In the genomic region with DNA sequence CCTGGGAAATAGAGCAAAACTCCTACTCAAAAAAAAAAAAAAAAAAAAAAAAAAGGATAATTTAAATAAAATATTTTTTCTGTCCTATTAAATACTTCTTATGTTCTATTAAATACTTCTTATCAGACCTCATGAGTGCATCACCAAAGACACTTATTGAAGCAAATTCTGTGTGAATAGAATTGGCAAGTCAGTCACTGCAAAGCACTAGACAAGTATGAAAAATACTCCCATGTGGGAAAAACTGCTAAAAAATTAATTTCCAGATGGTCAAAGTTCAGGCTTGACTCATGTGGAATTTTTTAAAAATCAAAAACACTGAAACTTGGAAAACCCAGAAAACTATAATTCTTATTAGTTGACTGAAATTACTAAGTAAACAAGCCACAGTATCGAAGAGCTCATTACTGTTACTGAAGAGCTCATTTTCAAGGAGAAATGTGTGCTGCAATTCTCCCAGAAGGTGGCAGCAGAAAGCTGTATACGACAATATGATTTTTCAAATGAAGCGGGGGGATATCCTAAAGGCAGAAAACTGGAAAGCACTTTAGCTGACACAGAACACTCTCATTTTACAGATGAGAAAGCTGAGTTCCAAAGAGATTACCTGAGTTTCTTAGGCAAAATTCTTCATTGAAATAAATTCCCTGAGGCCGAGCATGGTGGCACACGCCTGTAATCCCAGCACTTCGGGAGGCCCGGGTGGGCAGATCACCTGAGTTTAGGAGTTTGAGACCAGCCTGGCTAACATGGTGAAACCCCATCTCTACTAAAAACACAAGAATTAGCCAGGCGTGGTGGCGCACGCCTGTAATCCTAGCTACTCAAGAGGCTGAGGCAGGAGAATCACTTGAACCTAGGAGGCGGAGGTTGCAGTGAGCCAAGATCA, we compare ENCODE assay signal across 1 cellular context.
TF ChIP-seq lines count a peak whose summit lies in the region.

No MANE protein-coding gene starts in this region.

TF ChIP-seq in HepG2, 621 proteins besides CTCF, POLR2A, EP300 and RAD21 (continued from another document and continues in another):
- TF ChIP-seq, protein P1, sequence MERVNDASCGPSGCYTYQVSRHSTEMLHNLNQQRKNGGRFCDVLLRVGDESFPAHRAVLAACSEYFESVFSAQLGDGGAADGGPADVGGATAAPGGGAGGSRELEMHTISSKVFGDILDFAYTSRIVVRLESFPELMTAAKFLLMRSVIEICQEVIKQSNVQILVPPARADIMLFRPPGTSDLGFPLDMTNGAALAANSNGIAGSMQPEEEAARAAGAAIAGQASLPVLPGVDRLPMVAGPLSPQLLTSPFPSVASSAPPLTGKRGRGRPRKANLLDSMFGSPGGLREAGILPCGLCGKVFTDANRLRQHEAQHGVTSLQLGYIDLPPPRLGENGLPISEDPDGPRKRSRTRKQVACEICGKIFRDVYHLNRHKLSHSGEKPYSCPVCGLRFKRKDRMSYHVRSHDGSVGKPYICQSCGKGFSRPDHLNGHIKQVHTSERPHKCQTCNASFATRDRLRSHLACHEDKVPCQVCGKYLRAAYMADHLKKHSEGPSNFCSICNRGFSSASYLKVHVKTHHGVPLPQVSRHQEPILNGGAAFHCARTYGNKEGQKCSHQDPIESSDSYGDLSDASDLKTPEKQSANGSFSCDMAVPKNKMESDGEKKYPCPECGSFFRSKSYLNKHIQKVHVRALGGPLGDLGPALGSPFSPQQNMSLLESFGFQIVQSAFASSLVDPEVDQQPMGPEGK (CRISPR knock-in tag; IDR thresholded peaks at IDR 0.05) = 0 out of 2 replicates have a peak, but pooled peaks have one; percentile 13
- no peak for TF ChIP-seq ZMYM4 (CRISPR knock-in tag; IDR thresholded peaks at IDR 0.05)
- TF ChIP-seq ZNF33B (CRISPR knock-in tag; IDR thresholded peaks at IDR 0.05) = no peak
- TF ChIP-seq ZNF607 (CRISPR knock-in tag; IDR thresholded peaks at IDR 0.05; ENCODE audit: borderline replicate concordance) = peak; percentile 39; the same call in 1 of the 2 replicates
- 0 out of 2 replicates have a peak, but pooled peaks have one; percentile 47 for TF ChIP-seq TGIF2 (CRISPR knock-in tag; IDR thresholded peaks at IDR 0.05)
- TF ChIP-seq ZMYM3 (CRISPR knock-in tag; IDR thresholded peaks at IDR 0.05) = no peak
- TF ChIP-seq ZNF468 (CRISPR knock-in tag; IDR thresholded peaks at IDR 0.05) = no peak
- TF ChIP-seq CCAR2 (optimal IDR thresholded peaks at IDR 0.05; ENCODE audit: low read depth, low read length) = no peak
- no peak for TF ChIP-seq GLI4 (CRISPR knock-in tag; IDR thresholded peaks at IDR 0.05; ENCODE audit: borderline replicate concordance)
- no peak; the same call in 1 of the 2 replicates for TF ChIP-seq FOXA1 (IDR thresholded peaks at IDR 0.05)
- TF ChIP-seq FOXA1 (CRISPR knock-in tag; IDR thresholded peaks at IDR 0.05) = peak; percentile 79
- TF ChIP-seq ZNF382 (CRISPR knock-in tag; IDR thresholded peaks at IDR 0.05; ENCODE audit: borderline replicate concordance) = no peak
- no peak for TF ChIP-seq RBM22 (optimal IDR thresholded peaks at IDR 0.05; ENCODE audit: low read length)
- no peak for TF ChIP-seq ZNF383 (CRISPR knock-in tag; IDR thresholded peaks at IDR 0.05; ENCODE audit: borderline replicate concordance)
- no peak for TF ChIP-seq FOSL2 (CRISPR knock-in tag; IDR thresholded peaks at IDR 0.05)
- TF ChIP-seq ZNF556 (CRISPR knock-in tag; IDR thresholded peaks at IDR 0.05; ENCODE audit: borderline replicate concordance) = no peak
- no peak for TF ChIP-seq ZNF432 (CRISPR knock-in tag; IDR thresholded peaks at IDR 0.05; ENCODE audit: borderline replicate concordance)
- no peak for TF ChIP-seq ZBTB21 (CRISPR knock-in tag; IDR thresholded peaks at IDR 0.05)
- TF ChIP-seq NR3C1 (CRISPR knock-in tag; IDR thresholded peaks at IDR 0.05) = no peak
- no peak for TF ChIP-seq SMARCC2 (IDR thresholded peaks at IDR 0.05)
- TF ChIP-seq FOXC1 (CRISPR knock-in tag; IDR thresholded peaks at IDR 0.05; ENCODE audit: borderline replicate concordance) = no peak
- TF ChIP-seq ZNF816 (CRISPR knock-in tag; IDR thresholded peaks at IDR 0.05; ENCODE audit: borderline replicate concordance) = no peak
- TF ChIP-seq, protein P2, sequence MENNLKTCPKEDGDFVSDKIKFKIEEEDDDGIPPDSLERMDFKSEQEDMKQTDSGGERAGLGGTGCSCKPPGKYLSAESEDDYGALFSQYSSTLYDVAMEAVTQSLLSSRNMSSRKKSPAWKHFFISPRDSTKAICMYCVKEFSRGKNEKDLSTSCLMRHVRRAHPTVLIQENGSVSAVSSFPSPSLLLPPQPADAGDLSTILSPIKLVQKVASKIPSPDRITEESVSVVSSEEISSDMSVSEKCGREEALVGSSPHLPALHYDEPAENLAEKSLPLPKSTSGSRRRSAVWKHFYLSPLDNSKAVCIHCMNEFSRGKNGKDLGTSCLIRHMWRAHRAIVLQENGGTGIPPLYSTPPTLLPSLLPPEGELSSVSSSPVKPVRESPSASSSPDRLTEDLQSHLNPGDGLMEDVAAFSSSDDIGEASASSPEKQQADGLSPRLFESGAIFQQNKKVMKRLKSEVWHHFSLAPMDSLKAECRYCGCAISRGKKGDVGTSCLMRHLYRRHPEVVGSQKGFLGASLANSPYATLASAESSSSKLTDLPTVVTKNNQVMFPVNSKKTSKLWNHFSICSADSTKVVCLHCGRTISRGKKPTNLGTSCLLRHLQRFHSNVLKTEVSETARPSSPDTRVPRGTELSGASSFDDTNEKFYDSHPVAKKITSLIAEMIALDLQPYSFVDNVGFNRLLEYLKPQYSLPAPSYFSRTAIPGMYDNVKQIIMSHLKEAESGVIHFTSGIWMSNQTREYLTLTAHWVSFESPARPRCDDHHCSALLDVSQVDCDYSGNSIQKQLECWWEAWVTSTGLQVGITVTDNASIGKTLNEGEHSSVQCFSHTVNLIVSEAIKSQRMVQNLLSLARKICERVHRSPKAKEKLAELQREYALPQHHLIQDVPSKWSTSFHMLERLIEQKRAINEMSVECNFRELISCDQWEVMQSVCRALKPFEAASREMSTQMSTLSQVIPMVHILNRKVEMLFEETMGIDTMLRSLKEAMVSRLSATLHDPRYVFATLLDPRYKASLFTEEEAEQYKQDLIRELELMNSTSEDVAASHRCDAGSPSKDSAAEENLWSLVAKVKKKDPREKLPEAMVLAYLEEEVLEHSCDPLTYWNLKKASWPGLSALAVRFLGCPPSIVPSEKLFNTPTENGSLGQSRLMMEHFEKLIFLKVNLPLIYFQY (CRISPR knock-in tag; IDR thresholded peaks at IDR 0.05; ENCODE audit: borderline replicate concordance) = 0 out of 2 replicates have a peak, but pooled peaks have one; percentile 33
- no peak; the same call in 1 of the 2 replicates for TF ChIP-seq FOXK1 (CRISPR knock-in tag; IDR thresholded peaks at IDR 0.05; ENCODE audit: borderline replicate concordance, low read depth)
- no peak for TF ChIP-seq ZNF747 (CRISPR knock-in tag; IDR thresholded peaks at IDR 0.05; ENCODE audit: borderline replicate concordance)
- TF ChIP-seq TEAD3 (CRISPR knock-in tag; optimal IDR thresholded peaks at IDR 0.05; ENCODE audit: borderline replicate concordance) = peak; percentile 30
- TF ChIP-seq RFXAP (CRISPR knock-in tag; IDR thresholded peaks at IDR 0.05; ENCODE audit: borderline replicate concordance) = no peak
- no peak for TF ChIP-seq ZNF878 (CRISPR knock-in tag; IDR thresholded peaks at IDR 0.05)
- 0 out of 2 replicates have a peak, but pooled peaks have one; percentile 16 for TF ChIP-seq ELF3 (CRISPR knock-in tag; IDR thresholded peaks at IDR 0.05)
- peak; percentile 90 for TF ChIP-seq STAG1 (CRISPR knock-in tag; IDR thresholded peaks at IDR 0.05)
- TF ChIP-seq CAMTA2 (CRISPR knock-in tag; IDR thresholded peaks at IDR 0.05; ENCODE audit: borderline replicate concordance) = no peak
- TF ChIP-seq MIXL1 (CRISPR knock-in tag; IDR thresholded peaks at IDR 0.05) = peak; percentile 51; the same call in 1 of the 2 replicates
- no peak for TF ChIP-seq GTF2F1 (IDR thresholded peaks at IDR 0.05; ENCODE audit: low read length)
- TF ChIP-seq THYN1 (CRISPR knock-in tag; IDR thresholded peaks at IDR 0.05; ENCODE audit: borderline replicate concordance, low read depth) = no peak
- no peak for TF ChIP-seq NFE2L1 (CRISPR knock-in tag; IDR thresholded peaks at IDR 0.05; ENCODE audit: borderline replicate concordance)
- no peak for TF ChIP-seq SOX6 (IDR thresholded peaks at IDR 0.05)
- TF ChIP-seq SOX6 (CRISPR knock-in tag; IDR thresholded peaks at IDR 0.05) = peak; percentile 12; the same call in 1 of the 2 replicates
- TF ChIP-seq, protein P3, sequence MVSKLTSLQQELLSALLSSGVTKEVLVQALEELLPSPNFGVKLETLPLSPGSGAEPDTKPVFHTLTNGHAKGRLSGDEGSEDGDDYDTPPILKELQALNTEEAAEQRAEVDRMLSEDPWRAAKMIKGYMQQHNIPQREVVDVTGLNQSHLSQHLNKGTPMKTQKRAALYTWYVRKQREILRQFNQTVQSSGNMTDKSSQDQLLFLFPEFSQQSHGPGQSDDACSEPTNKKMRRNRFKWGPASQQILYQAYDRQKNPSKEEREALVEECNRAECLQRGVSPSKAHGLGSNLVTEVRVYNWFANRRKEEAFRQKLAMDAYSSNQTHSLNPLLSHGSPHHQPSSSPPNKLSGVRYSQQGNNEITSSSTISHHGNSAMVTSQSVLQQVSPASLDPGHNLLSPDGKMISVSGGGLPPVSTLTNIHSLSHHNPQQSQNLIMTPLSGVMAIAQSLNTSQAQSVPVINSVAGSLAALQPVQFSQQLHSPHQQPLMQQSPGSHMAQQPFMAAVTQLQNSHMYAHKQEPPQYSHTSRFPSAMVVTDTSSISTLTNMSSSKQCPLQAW (CRISPR knock-in tag; IDR thresholded peaks at IDR 0.05) = no peak
- no peak for TF ChIP-seq NCOA5 (CRISPR knock-in tag; IDR thresholded peaks at IDR 0.05)
- TF ChIP-seq BRCA1 (CRISPR knock-in tag; IDR thresholded peaks at IDR 0.05) = no peak
- TF ChIP-seq, protein P4, sequence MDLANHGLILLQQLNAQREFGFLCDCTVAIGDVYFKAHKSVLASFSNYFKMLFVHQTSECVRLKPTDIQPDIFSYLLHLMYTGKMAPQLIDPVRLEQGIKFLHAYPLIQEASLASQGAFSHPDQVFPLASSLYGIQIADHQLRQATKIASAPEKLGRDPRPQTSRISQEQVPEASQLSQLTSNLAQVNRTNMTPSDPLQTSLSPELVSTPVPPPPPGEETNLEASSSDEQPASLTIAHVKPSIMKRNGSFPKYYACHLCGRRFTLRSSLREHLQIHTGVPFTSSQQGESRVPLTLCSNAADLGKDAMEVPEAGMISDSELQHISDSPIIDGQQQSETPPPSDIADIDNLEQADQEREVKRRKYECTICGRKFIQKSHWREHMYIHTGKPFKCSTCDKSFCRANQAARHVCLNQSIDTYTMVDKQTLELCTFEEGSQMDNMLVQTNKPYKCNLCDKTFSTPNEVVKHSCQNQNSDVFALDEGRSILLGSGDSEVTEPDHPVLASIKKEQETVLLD (CRISPR knock-in tag; IDR thresholded peaks at IDR 0.05; ENCODE audit: low read depth) = no peak
- no peak for TF ChIP-seq PRMT3 (CRISPR knock-in tag; IDR thresholded peaks at IDR 0.05; ENCODE audit: borderline replicate concordance, low read depth)
- TF ChIP-seq ZNF3 (CRISPR knock-in tag; IDR thresholded peaks at IDR 0.05) = peak; percentile 85
- 0 out of 2 replicates have a peak, but pooled peaks have one; percentile 38 for TF ChIP-seq RXRB (CRISPR knock-in tag; IDR thresholded peaks at IDR 0.05; ENCODE audit: borderline replicate concordance)
- TF ChIP-seq JARID2 (CRISPR knock-in tag; IDR thresholded peaks at IDR 0.05; ENCODE audit: insufficient replicate concordance) = peak; percentile 55
- TF ChIP-seq REXO4 (CRISPR knock-in tag; IDR thresholded peaks at IDR 0.05; ENCODE audit: borderline replicate concordance) = no peak
- TF ChIP-seq AHR (CRISPR knock-in tag; IDR thresholded peaks at IDR 0.05) = no peak
- no peak for TF ChIP-seq TBX3 (IDR thresholded peaks at IDR 0.05; ENCODE audit: borderline replicate concordance)
- TF ChIP-seq, protein P5, sequence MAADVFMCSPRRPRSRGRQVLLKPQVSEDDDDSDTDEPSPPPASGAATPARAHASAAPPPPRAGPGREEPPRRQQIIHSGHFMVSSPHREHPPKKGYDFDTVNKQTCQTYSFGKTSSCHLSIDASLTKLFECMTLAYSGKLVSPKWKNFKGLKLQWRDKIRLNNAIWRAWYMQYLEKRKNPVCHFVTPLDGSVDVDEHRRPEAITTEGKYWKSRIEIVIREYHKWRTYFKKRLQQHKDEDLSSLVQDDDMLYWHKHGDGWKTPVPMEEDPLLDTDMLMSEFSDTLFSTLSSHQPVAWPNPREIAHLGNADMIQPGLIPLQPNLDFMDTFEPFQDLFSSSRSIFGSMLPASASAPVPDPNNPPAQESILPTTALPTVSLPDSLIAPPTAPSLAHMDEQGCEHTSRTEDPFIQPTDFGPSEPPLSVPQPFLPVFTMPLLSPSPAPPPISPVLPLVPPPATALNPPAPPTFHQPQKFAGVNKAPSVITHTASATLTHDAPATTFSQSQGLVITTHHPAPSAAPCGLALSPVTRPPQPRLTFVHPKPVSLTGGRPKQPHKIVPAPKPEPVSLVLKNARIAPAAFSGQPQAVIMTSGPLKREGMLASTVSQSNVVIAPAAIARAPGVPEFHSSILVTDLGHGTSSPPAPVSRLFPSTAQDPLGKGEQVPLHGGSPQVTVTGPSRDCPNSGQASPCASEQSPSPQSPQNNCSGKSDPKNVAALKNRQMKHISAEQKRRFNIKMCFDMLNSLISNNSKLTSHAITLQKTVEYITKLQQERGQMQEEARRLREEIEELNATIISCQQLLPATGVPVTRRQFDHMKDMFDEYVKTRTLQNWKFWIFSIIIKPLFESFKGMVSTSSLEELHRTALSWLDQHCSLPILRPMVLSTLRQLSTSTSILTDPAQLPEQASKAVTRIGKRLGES (CRISPR knock-in tag; IDR thresholded peaks at IDR 0.05; ENCODE audit: borderline replicate concordance) = no peak
- TF ChIP-seq ZNF605 (CRISPR knock-in tag; IDR thresholded peaks at IDR 0.05) = no peak
- TF ChIP-seq, protein P6, sequence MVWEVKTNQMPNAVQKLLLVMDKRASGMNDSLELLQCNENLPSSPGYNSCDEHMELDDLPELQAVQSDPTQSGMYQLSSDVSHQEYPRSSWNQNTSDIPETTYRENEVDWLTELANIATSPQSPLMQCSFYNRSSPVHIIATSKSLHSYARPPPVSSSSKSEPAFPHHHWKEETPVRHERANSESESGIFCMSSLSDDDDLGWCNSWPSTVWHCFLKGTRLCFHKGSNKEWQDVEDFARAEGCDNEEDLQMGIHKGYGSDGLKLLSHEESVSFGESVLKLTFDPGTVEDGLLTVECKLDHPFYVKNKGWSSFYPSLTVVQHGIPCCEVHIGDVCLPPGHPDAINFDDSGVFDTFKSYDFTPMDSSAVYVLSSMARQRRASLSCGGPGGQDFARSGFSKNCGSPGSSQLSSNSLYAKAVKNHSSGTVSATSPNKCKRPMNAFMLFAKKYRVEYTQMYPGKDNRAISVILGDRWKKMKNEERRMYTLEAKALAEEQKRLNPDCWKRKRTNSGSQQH (CRISPR knock-in tag; IDR thresholded peaks at IDR 0.05; ENCODE audit: low read depth) = 0 out of 2 replicates have a peak, but pooled peaks have one; percentile 45
